7 cellular contexts compared by ENCODE assay signal in the genomic region with DNA sequence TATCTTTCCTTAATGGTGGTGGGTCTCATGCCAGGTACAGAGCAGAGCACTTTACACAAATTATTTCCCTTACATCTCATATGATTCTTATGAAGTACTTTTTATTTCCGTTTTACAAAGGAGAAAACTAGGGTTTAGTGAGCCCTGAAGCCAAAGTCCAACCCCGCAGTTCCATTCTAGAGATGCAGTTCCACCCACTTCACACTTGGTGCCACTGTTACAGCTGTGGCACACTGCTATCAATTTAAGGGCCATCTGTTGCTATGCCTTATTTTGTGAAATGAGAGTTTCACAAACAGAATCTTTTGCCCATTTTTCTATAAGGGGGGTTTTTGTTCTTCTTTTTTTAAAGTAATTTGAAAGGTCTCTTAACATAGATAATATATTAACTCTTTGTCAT. TPM values are rescaled to one million over a fixed set of nuclear protein-coding genes. Genes with fewer than 3 reads are reported as not detected.
A peak's percentile ranks its signal among the peaks of the same experiment; 100 is the strongest.
DNase-seq lines count a peak whose midpoint lies in the region; ATAC-seq and TF ChIP-seq lines count a peak whose summit lies in the region.

No MANE protein-coding gene starts in this region.

- H3K4me3 Mint-ChIP-seq in neural progenitor cell = no peak overlapping the region

- H2AFZ ChIP-seq in Karpas-422 (ENCODE audit: low read length) (no peak overlapping the region), neural progenitor cell (replicated peaks) (no peak overlapping the region)

- H3K9me2 ChIP-seq in Karpas-422 (replicated peaks; ENCODE audit: insufficient read depth, low read length) = no peaks in the 10 kb centered on the region

- DNase-seq in Karpas-422 (peak; percentile 59), cardiac fibroblast (ENCODE audit: low read depth in 2 of 2) (peak; percentile 29 to 31), neural progenitor cell (ENCODE audit: low spot score) (peak; percentile 24), NCI-H1048 (lab: John Stamatoyannopoulos, UW) (no peak)
- DNase-seq in activated CD8-positive, alpha-beta memory T cell treated with anti-CD3 and anti-CD28 coated beads for 24 hours = no peak

- H3K4me1 Mint-ChIP-seq in neural progenitor cell = no peaks in the 10 kb centered on the region

- H3K9ac ChIP-seq in Karpas-422 (ENCODE audit: low read length) (no peak overlapping the region), neural progenitor cell (no peak overlapping the region)

- H3F3A ChIP-seq in neural progenitor cell (ENCODE audit: low read depth) = no peaks in the 10 kb centered on the region

- 0 out of 2 replicates have a peak, but pooled peaks cover 4% of the 10 kb centered on the region for H3K36me3 ChIP-seq in Karpas-422 (ENCODE audit: insufficient read depth, low read length)
- no peaks in the 10 kb centered on the region for H3K36me3 ChIP-seq in neural progenitor cell

- ATAC-seq in GM21717 (IDR thresholded peaks at IDR 0.05; ENCODE audit: unreplicated experiment) = no peak

- H3K9me3 Mint-ChIP-seq in neural progenitor cell = no peaks in the 10 kb centered on the region

- H3K27ac ChIP-seq in Karpas-422 (ENCODE audit: low read length) = no peak overlapping the region
- H3K27ac ChIP-seq in neural progenitor cell = no peak overlapping the region

- H4K20me1 ChIP-seq in Karpas-422 (ENCODE audit: insufficient read depth, low read depth, low read length) = no peaks in the 10 kb centered on the region
- no peaks in the 10 kb centered on the region for H4K20me1 ChIP-seq in neural progenitor cell (ENCODE audit: low read depth)

- H3K79me2 ChIP-seq in Karpas-422 (ENCODE audit: low read length) (no peaks in the 10 kb centered on the region), neural progenitor cell (ENCODE audit: low read depth) (no peaks in the 10 kb centered on the region)

- H3K27me3 Mint-ChIP-seq in neural progenitor cell (ENCODE audit: insufficient read depth, low read depth) = no peaks in the 10 kb centered on the region

- H3K4me1 ChIP-seq in Karpas-422 (ENCODE audit: low read length) (peaks cover 3% of the 10 kb centered on the region), neural progenitor cell (no peaks in the 10 kb centered on the region)

- no peak overlapping the region for H3K27ac Mint-ChIP-seq in neural progenitor cell

- H3K27me3 ChIP-seq in Karpas-422 (ENCODE audit: low read length) = no peaks in the 10 kb centered on the region
- no peaks in the 10 kb centered on the region for H3K27me3 ChIP-seq in neural progenitor cell

- TF ChIP-seq CTCF in GM12872 (IDR thresholded peaks at IDR 0.05; ENCODE audit: insufficient read depth, low read depth, low read length) (peak; percentile 46; the same call in 1 of the 3 replicates), cardiac fibroblast (IDR thresholded peaks at IDR 0.05; ENCODE audit: low read depth, low read length) (peak; percentile 51), neural progenitor cell (IDR thresholded peaks at IDR 0.05) (peak; percentile 54)

- H3K9me3 ChIP-seq in Karpas-422 (ENCODE audit: low read length) (no peaks in the 10 kb centered on the region), neural progenitor cell (ENCODE audit: low read depth) (no peaks in the 10 kb centered on the region)

- peaks cover 3% of the 10 kb centered on the region for H3K36me3 Mint-ChIP-seq in neural progenitor cell

- H3K4me2 ChIP-seq in Karpas-422 (ENCODE audit: low read depth, low read length, poor library complexity, severe bottlenecking) (no peak overlapping the region), neural progenitor cell (no peak overlapping the region)

- no peak overlapping the region for H3K4me3 ChIP-seq in Karpas-422 (ENCODE audit: low read length)
- no peak overlapping the region for H3K4me3 ChIP-seq in cardiac fibroblast (replicated peaks in 1 of 2; ENCODE audit: low read depth in 2 of 2, low read length in 2 of 2)
- H3K4me3 ChIP-seq in neural progenitor cell = no peak overlapping the region

RNA-seq across cellular contexts. Expression of gene MIPEP, which starts 12.9 kb away (rescaled TPM):
- total RNA-seq in Karpas-422 (2014; rRNA removed; shearing (Covaris generic); ENCODE audit: low replicate concordance) = 10.2 and 10.5 TPM in 2 replicates
- total RNA-seq in neural progenitor cell (ENCODE audit: low replicate concordance) = 19.5 and 22.8 TPM in 2 replicates

RNA-seq across cellular contexts. Expression of gene C1QTNF9B, which starts 21.0 kb away (rescaled TPM):
- not detected in 2 replicates for total RNA-seq in Karpas-422 (2014; rRNA removed; shearing (Covaris generic); ENCODE audit: low replicate concordance)
- total RNA-seq in neural progenitor cell (ENCODE audit: low replicate concordance) = not detected in 2 replicates

Comparison
In these comparisons a context has a peak if more than half of its experiments do, and no peak if none do; other contexts are left out.
1. DNase-seq: peak in Karpas-422 (single experiment), cardiac fibroblast (2 of 2) and neural progenitor cell (single experiment); none in activated CD8-positive, alpha-beta memory T cell treated with anti-CD3 and anti-CD28 coated beads for 24 hours (single experiment) and NCI-H1048 (single experiment).
2. Peak in every context shown above with its lines, with median percentiles within 50 percentile points of each other: CTCF ChIP-seq.